ENCODE assay signal across 19 cellular contexts in genomic region chr16:15963307-15963910, GRCh38. TPM values are rescaled to one million over a fixed set of nuclear protein-coding genes. Genes with fewer than 3 reads are reported as not detected.
A peak's percentile ranks its signal among the peaks of the same experiment; 100 is the strongest.
DNase-seq lines count a peak whose midpoint lies in the region; ATAC-seq and TF ChIP-seq lines count a peak whose summit lies in the region.
"Had no signal": no experiment of that assay in that cellular context is flagged by ENCODE, and none has a peak within 500 bp of the region (broad histone marks: within the 10 kb centered on the region; RNA-seq: fewer than 3 reads in every experiment).

No MANE protein-coding gene starts in this region.

- DNase-seq in left ventricle myocardium inferior (no peak), Right ventricle myocardium superior (no peak), RWPE2 (ENCODE audit: low spot score) (no peak), endodermal cell (no peak), posterior vena cava (ENCODE audit: low spot score) (no peak), AML-193 (lab: John Stamatoyannopoulos, UW) (no peak)
- DNase-seq in stimulated activated naive B cell treated with anti-CD40 and anti-IgM and Interleukin-4, amounts not matched to agents 10 μg/mL and 1 μg/mL and 100 μg/mL, for 72 hours, result no peak
- DNase-seq: hippocampal formation; left colon; NCI-H2171 treated with DMSO at 0.1 percent for 48 hours; NCI-H774; Peyer's patch; stimulated activated naive CD4-positive, alpha-beta T cell treated with Interleukin-2 at 50 U/mL for 16 hours had no signal

- no peaks in the 10 kb centered on the region for H3K27me3 Mint-ChIP-seq in endodermal cell (ENCODE audit: insufficient read depth)
- no peaks in the 10 kb centered on the region for H3K27me3 Mint-ChIP-seq in stimulated activated naive B cell treated with anti-CD40 and anti-IgM and Interleukin-4, amounts not matched to agents 10 μg/mL and 1 μg/mL and 100 μg/mL, for 72 hours
- H3K27me3 Mint-ChIP-seq: dendritic cell treated with granulocyte-macrophage colony-stimulating factor and Interleukin-4, amounts not matched to agents 40 ng/mL and 50 ng/mL, for 4 days; IgD-negative memory B cell had no signal

- H3K9me3 Mint-ChIP-seq in endodermal cell, result peaks cover 29% of the 10 kb centered on the region
- H3K9me3 Mint-ChIP-seq in stimulated activated naive B cell treated with anti-CD40 and anti-IgM and Interleukin-4, amounts not matched to agents 10 μg/mL and 1 μg/mL and 100 μg/mL, for 72 hours, result peaks cover 0 to 8% of the 10 kb centered on the region in 2 donors

- H3K9ac ChIP-seq in endodermal cell (ENCODE audit: extremely low read depth, low read length, poor library complexity, severe bottlenecking), result no peak overlapping the region
- H3K9ac ChIP-seq: parathyroid adenoma had no signal

- H3K4me1 ChIP-seq in left ventricle myocardium inferior (peaks cover 64% of the 10 kb centered on the region), RWPE2 (ENCODE audit: insufficient read depth, poor library complexity, severe bottlenecking) (peaks cover 45% of the 10 kb centered on the region), endodermal cell (ENCODE audit: control insufficient read depth, insufficient read depth, low read length) (peaks cover 3% of the 10 kb centered on the region)

- TF ChIP-seq CTCF in left ventricle myocardium inferior (IDR thresholded peaks at IDR 0.05; ENCODE audit: borderline replicate concordance), result no peak
- TF ChIP-seq CTCF in RWPE2 (IDR thresholded peaks at IDR 0.05; ENCODE audit: poor library complexity, severe bottlenecking), result no peak
- no peak for TF ChIP-seq CTCF in endodermal cell (conservative IDR thresholded peaks at IDR 0.05)

- intact Hi-C loops in left ventricle myocardium inferior (cut with micrococcal nuclease), result no loop called here
- intact Hi-C loops in Right ventricle myocardium superior (cut with DNase I), result no loop called here
- intact Hi-C loops in posterior vena cava (cut with DNase I), result no loop called here

- H3K4me3 ChIP-seq in left ventricle myocardium inferior (no peak overlapping the region), RWPE2 (ENCODE audit: severe bottlenecking) (no peak overlapping the region), endodermal cell (ENCODE audit: low read length) (peak overlapping the region; percentile 35)
- H3K4me3 ChIP-seq: Peyer's patch, smooth muscle cell had no signal

- H3K4me1 Mint-ChIP-seq in endodermal cell, result peaks cover 14% of the 10 kb centered on the region
- peaks cover 19 to 41% of the 10 kb centered on the region in 2 donors for H3K4me1 Mint-ChIP-seq in stimulated activated naive B cell treated with anti-CD40 and anti-IgM and Interleukin-4, amounts not matched to agents 10 μg/mL and 1 μg/mL and 100 μg/mL, for 72 hours

- H3K27ac Mint-ChIP-seq in endodermal cell, result no peak overlapping the region
- peak overlapping the region; percentile 37 for H3K27ac Mint-ChIP-seq in stimulated activated naive B cell treated with anti-CD40 and anti-IgM and Interleukin-4, amounts not matched to agents 10 μg/mL and 1 μg/mL and 100 μg/mL, for 72 hours
- H3K27ac Mint-ChIP-seq: dendritic cell treated with granulocyte-macrophage colony-stimulating factor and Interleukin-4, amounts not matched to agents 40 ng/mL and 50 ng/mL, for 4 days had no signal

- peak overlapping the region; percentile 1 for H3K27ac ChIP-seq in left ventricle myocardium inferior (replicated peaks)
- peak overlapping the region; percentile 86 for H3K27ac ChIP-seq in RWPE2 (ENCODE audit: poor library complexity, severe bottlenecking)
- no peak overlapping the region for H3K27ac ChIP-seq in endodermal cell (ENCODE audit: low read depth, low read length)
- H3K27ac ChIP-seq: parathyroid adenoma, Peyer's patch had no signal

- H3K4me3 Mint-ChIP-seq in endodermal cell, result no peak overlapping the region
- peak overlapping the region in 1 of 2 donors; percentile 37 for H3K4me3 Mint-ChIP-seq in stimulated activated naive B cell treated with anti-CD40 and anti-IgM and Interleukin-4, amounts not matched to agents 10 μg/mL and 1 μg/mL and 100 μg/mL, for 72 hours
- H3K4me3 Mint-ChIP-seq: dendritic cell treated with granulocyte-macrophage colony-stimulating factor and Interleukin-4, amounts not matched to agents 40 ng/mL and 50 ng/mL, for 4 days had no signal

- H3K36me3 Mint-ChIP-seq in endodermal cell (ENCODE audit: low read depth), result peaks cover 22% of the 10 kb centered on the region
- peaks cover 21 to 29% of the 10 kb centered on the region in 2 donors for H3K36me3 Mint-ChIP-seq in stimulated activated naive B cell treated with anti-CD40 and anti-IgM and Interleukin-4, amounts not matched to agents 10 μg/mL and 1 μg/mL and 100 μg/mL, for 72 hours

- ATAC-seq in Right ventricle myocardium superior (ENCODE audit: poor library complexity), result no peak
- no peak for ATAC-seq in RWPE2 (ENCODE audit: low read depth)
- no peak for ATAC-seq in stimulated activated naive B cell treated with anti-CD40 and anti-IgM and Interleukin-4, amounts not matched to agents 10 μg/mL and 1 μg/mL and 100 μg/mL, for 72 hours (replicated peaks)
- ATAC-seq in GM21367 (IDR thresholded peaks at IDR 0.05; ENCODE audit: unreplicated experiment), result no peak
- ATAC-seq: activated CD4-positive, CD25-positive, alpha-beta regulatory T cell treated with anti-CD3 and anti-CD28 coated beads, Interleukin-2, amount 50 U/mL, for 24 hours; left colon had no signal

- H3K27me3 ChIP-seq in left ventricle myocardium inferior (ENCODE audit: low read depth), result no peaks in the 10 kb centered on the region
- H3K27me3 ChIP-seq in RWPE2 (ENCODE audit: insufficient read depth, poor library complexity, severe bottlenecking), result no peaks in the 10 kb centered on the region
- H3K27me3 ChIP-seq in endodermal cell (ENCODE audit: control insufficient read depth, insufficient read depth, low read length, poor library complexity, severe bottlenecking), result no peaks in the 10 kb centered on the region
- H3K27me3 ChIP-seq: Peyer's patch had no signal

- whole genome bisulfite sequencing in endodermal cell (ENCODE audit: insufficient coverage in 1 of 2, insufficient read length in 1 of 2), 2 experiments, result 76 to 94% methylated on average over 4 to 5 of the region's 5 CpGs

- H3K36me3 ChIP-seq in left ventricle myocardium inferior, result no peaks in the 10 kb centered on the region
- no peaks in the 10 kb centered on the region for H3K36me3 ChIP-seq in RWPE2 (ENCODE audit: low read depth)
- H3K36me3 ChIP-seq in endodermal cell (ENCODE audit: control insufficient read depth, insufficient read depth, low read length), result peaks cover 2% of the 10 kb centered on the region
- H3K36me3 ChIP-seq: Peyer's patch had no signal

- no peaks in the 10 kb centered on the region for H3K9me3 ChIP-seq in left ventricle myocardium inferior (replicated peaks)
- H3K9me3 ChIP-seq in RWPE2 (ENCODE audit: severe bottlenecking), result peaks cover 2% of the 10 kb centered on the region
- peaks cover 24% of the 10 kb centered on the region for H3K9me3 ChIP-seq in endodermal cell (ENCODE audit: control insufficient read depth, low read length)
- H3K9me3 ChIP-seq: Peyer's patch had no signal

RNA-seq across cellular contexts. Expression of gene ABCC1, which starts 14.0 kb away (rescaled TPM):
- 17.0 TPM for total RNA-seq in left ventricle myocardium inferior
- 24.4 TPM for total RNA-seq in Right ventricle myocardium superior
- 10 to 100 TPM; 47.1 to 51.2 TPM for total RNA-seq in endodermal cell
- polyA plus RNA-seq in endodermal cell (2013, experiment 1 of 2), result 32.4 TPM
- polyA plus RNA-seq in endodermal cell (2013, experiment 2 of 2), result 31.2 TPM
- total RNA-seq in posterior vena cava, result 10 to 100 TPM; 26.2 to 27.8 TPM
